In genomic region chr22:25777870-25778269, GRCh38 we compare ENCODE assay signal across 9 cellular contexts. TPM values are rescaled to one million over a fixed set of nuclear protein-coding genes. Genes with fewer than 3 reads are reported as not detected.
DNase-seq lines count a peak whose midpoint lies in the region; ATAC-seq, FAIRE-seq and TF ChIP-seq lines count a peak whose summit lies in the region.
"Had no signal": no experiment of that assay in that cellular context is flagged by ENCODE, and none has a peak within 500 bp of the region (broad histone marks: within the 10 kb centered on the region; RNA-seq: fewer than 3 reads in every experiment).

No MANE protein-coding gene starts in this region.

- H3K9me3 Mint-ChIP-seq in mesothelial cell of epicardium, result no peaks in the 10 kb centered on the region

- no peaks in the 10 kb centered on the region for H3K36me3 Mint-ChIP-seq in mesothelial cell of epicardium

- no peak overlapping the region for H3K27ac Mint-ChIP-seq in mesothelial cell of epicardium

- H3K4me3 ChIP-seq in ascending aorta, result no peak overlapping the region
- H3K4me3 ChIP-seq: SJSA1 had no signal

- POLR2A ChIA-PET in HEK293T (lab: Yijun Ruan, JAX) (no interaction called here), RWPE1 (lab: Yijun Ruan, JAX; ENCODE audit: low non-redundant PET) (no interaction called here)

- intact Hi-C loops in ascending aorta (cut with DNase I), result no loop called here

- H3K36me3 ChIP-seq in ascending aorta, result peaks cover 6 to 39% of the 10 kb centered on the region in 2 donors
- H3K36me3 ChIP-seq: SJSA1 had no signal

- ATAC-seq in GM18909 (IDR thresholded peaks at IDR 0.05; ENCODE audit: poor library complexity, unreplicated experiment) (no peak), GM18502 (IDR thresholded peaks at IDR 0.05; ENCODE audit: poor library complexity, unreplicated experiment) (no peak)

- TF ChIP-seq CTCF in D721Med (IDR thresholded peaks at IDR 0.05; ENCODE audit: insufficient read depth, missing control alignments), result peak; percentile 29
- TF ChIP-seq CTCF in RWPE1 (conservative IDR thresholded peaks at IDR 0.05; ENCODE audit: low read depth), result peak; percentile 14; the same call in 1 of the 2 replicates
- no peak for TF ChIP-seq CTCF in ascending aorta (IDR thresholded peaks at IDR 0.05)
- no peak for TF ChIP-seq CTCF in mesothelial cell of epicardium (IDR thresholded peaks at IDR 0.05; ENCODE audit: unreplicated experiment)

- H3K27ac ChIP-seq in RWPE1 (no peak overlapping the region), ascending aorta (no peak overlapping the region)
- H3K27ac ChIP-seq: SJSA1 had no signal

- CTCF ChIA-PET in HEK293T (lab: Yijun Ruan, JAX), result interaction anchor here (0.6 to 0.7 kb wide), 2 partner anchors 25 to 583 kb away, joined by 3 read pairs; no protein-coding TSS in a partner anchor
- CTCF ChIA-PET in RWPE1 (lab: Yijun Ruan, JAX), result no interaction called here

- peaks cover 18% of the 10 kb centered on the region for H3K27me3 Mint-ChIP-seq in mesothelial cell of epicardium (ENCODE audit: low read depth)

- H3K27me3 ChIP-seq in ascending aorta, result no peaks in the 10 kb centered on the region
- H3K27me3 ChIP-seq: SJSA1 had no signal

- no peak for FAIRE-seq in D721Med (lab: Jason Lieb, UNC)

- DNase-seq in D721Med (ENCODE audit: insufficient read length, low spot score), result no peak
- DNase-seq in HEK293T (ENCODE audit: extremely low spot score), result peak; percentile 61
- DNase-seq in RWPE1 (ENCODE audit: low spot score), result peak; percentile 20
- peak; percentile 52 for DNase-seq in fibroblast of peridontal ligament (ENCODE audit: extremely low read depth)
- DNase-seq in ascending aorta (ENCODE audit: low spot score in 2 of 2), result no peak
- no peak for DNase-seq in mesothelial cell of epicardium (ENCODE audit: low spot score in 2 of 2, unreplicated experiment in 2 of 2)

- no peak overlapping the region for H3K4me3 Mint-ChIP-seq in mesothelial cell of epicardium

- H3K4me1 ChIP-seq in ascending aorta, result no peaks in the 10 kb centered on the region
- H3K4me1 ChIP-seq: SJSA1 had no signal

- no peaks in the 10 kb centered on the region for H3K9me3 ChIP-seq in ascending aorta
- H3K9me3 ChIP-seq: SJSA1 had no signal

- peaks cover 4% of the 10 kb centered on the region for H3K4me1 Mint-ChIP-seq in mesothelial cell of epicardium

TF ChIP-seq in HEK293T, 16 proteins besides CTCF, POLR2A, EP300 and RAD21:
- TF ChIP-seq CTBP1 (IDR thresholded peaks at IDR 0.05; ENCODE audit: borderline replicate concordance) (no peak), NFRKB (IDR thresholded peaks at IDR 0.05) (no peak), TARDBP (IDR thresholded peaks at IDR 0.05) (no peak), PKNOX1 (IDR thresholded peaks at IDR 0.05) (no peak), L3MBTL2 (conservative IDR thresholded peaks at IDR 0.05) (no peak), SUZ12 (IDR thresholded peaks at IDR 0.05) (no peak), BHLHE40 (IDR thresholded peaks at IDR 0.05; ENCODE audit: borderline replicate concordance) (no peak), HDGF (IDR thresholded peaks at IDR 0.05; ENCODE audit: borderline replicate concordance) (no peak), FOXM1 (IDR thresholded peaks at IDR 0.05; ENCODE audit: borderline replicate concordance) (no peak), SP1 (IDR thresholded peaks at IDR 0.05) (no peak), ELF4 (IDR thresholded peaks at IDR 0.05) (no peak), ARNT (IDR thresholded peaks at IDR 0.05) (no peak), FOXA1 (IDR thresholded peaks at IDR 0.05) (no peak), LEF1 (IDR thresholded peaks at IDR 0.05; ENCODE audit: borderline replicate concordance) (no peak), ZNF384 (IDR thresholded peaks at IDR 0.05) (no peak), FOXK2 (IDR thresholded peaks at IDR 0.05) (no peak)

RNA-seq across cellular contexts. Expression of gene MYO18B, which starts 35.9 kb away (rescaled TPM):
- total RNA-seq in ascending aorta (12.0 TPM), mesothelial cell of epicardium (0.04 to 0.09 TPM (median 0.07 TPM) in 3 replicates)

Comparison
In these comparisons a context has a peak if more than half of its experiments do, and no peak if none do; other contexts are left out.
1. DNase-seq: peak in HEK293T (single experiment), RWPE1 (single experiment) and fibroblast of peridontal ligament (single experiment); none in D721Med (single experiment), ascending aorta (0 of 2) and mesothelial cell of epicardium (0 of 2).
2. CTCF ChIP-seq: peak in D721Med (single experiment) and RWPE1 (single experiment); none in ascending aorta (0 of 3) and mesothelial cell of epicardium (single experiment).
3. RNA of gene MYO18B, which starts 35.9 kb away (total RNA-seq): 12.0 TPM in ascending aorta (single experiment); 0.04 to 0.09 TPM in mesothelial cell of epicardium; every median in the first group is over 10 times any median in the second.